8 cellular contexts compared by ENCODE assay signal in the genomic region with DNA sequence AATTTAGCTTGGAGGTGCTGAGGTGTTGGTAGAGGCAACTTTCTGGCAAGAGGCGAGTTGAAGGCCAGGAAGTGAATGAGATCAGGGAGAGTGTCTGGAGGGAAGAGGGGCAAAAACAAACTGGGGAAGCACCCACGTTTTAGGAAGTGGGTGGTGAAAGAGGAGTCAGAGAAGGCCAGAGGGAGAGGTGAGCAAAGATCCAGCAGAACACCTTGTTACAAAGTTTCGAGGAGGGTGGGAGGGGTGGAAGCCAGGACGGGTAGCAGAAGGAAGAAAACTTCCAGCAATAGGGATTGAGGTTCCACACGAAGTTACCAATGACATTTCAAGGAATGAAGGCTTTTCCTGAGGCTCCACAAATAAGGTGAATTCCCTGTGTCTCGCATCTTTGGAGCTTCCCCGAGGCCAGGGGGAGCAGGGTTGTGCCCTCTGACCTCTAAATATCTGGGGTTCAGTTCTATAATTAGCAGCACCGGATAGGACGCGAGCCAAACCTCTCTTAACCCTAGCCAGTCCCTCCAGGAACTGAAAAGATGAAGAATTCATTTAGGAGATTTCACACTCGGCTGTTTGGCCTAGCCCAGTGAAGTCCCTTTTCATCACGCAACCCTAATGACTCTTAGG. TPM values are rescaled to one million over a fixed set of nuclear protein-coding genes. Genes with fewer than 3 reads are reported as not detected.
DNase-seq lines count a peak whose midpoint lies in the region; ATAC-seq and TF ChIP-seq lines count a peak whose summit lies in the region.

No MANE protein-coding gene starts in this region.

- peak overlapping the region; percentile 34 for H3K27ac ChIP-seq in foreskin keratinocyte

- H3K4me3 Mint-ChIP-seq in T-helper 1 cell treated with Interleukin-12 subunit alpha and Interleukin-12 subunit beta and Interleukin-4 antibody, amounts not matched to agents 30 μg/mL and 1 μg/mL, for 36 hours, result peak overlapping the region; percentile 71

- H3K27me3 Mint-ChIP-seq in T-helper 1 cell treated with Interleukin-12 subunit alpha and Interleukin-12 subunit beta and Interleukin-4 antibody, amounts not matched to agents 30 μg/mL and 1 μg/mL, for 36 hours (ENCODE audit: low read depth), result no peaks in the 10 kb centered on the region

- no peaks in the 10 kb centered on the region for H3K27me3 ChIP-seq in foreskin keratinocyte

- peaks cover 7% of the 10 kb centered on the region for H3K4me1 ChIP-seq in foreskin keratinocyte

- no peaks in the 10 kb centered on the region for H3K9me3 Mint-ChIP-seq in T-helper 1 cell treated with Interleukin-12 subunit alpha and Interleukin-12 subunit beta and Interleukin-4 antibody, amounts not matched to agents 30 μg/mL and 1 μg/mL, for 36 hours

- no peak for TF ChIP-seq CTCF in foreskin keratinocyte (conservative IDR thresholded peaks at IDR 0.05)

- H3K27ac Mint-ChIP-seq in T-helper 1 cell treated with Interleukin-12 subunit alpha and Interleukin-12 subunit beta and Interleukin-4 antibody, amounts not matched to agents 30 μg/mL and 1 μg/mL, for 36 hours, result peak overlapping the region; percentile 90

- peaks cover 7% of the 10 kb centered on the region for H3K36me3 Mint-ChIP-seq in T-helper 1 cell treated with Interleukin-12 subunit alpha and Interleukin-12 subunit beta and Interleukin-4 antibody, amounts not matched to agents 30 μg/mL and 1 μg/mL, for 36 hours (ENCODE audit: low read depth)

- H3K4me1 Mint-ChIP-seq in T-helper 1 cell treated with Interleukin-12 subunit alpha and Interleukin-12 subunit beta and Interleukin-4 antibody, amounts not matched to agents 30 μg/mL and 1 μg/mL, for 36 hours (ENCODE audit: low read depth), result peaks cover 36% of the 10 kb centered on the region

- peak; percentile 7 for ATAC-seq in foreskin keratinocyte
- no peak for ATAC-seq in stimulated activated naive CD8-positive, alpha-beta T cell treated with anti-CD3 and anti-CD28 coated beads, Interleukin-15, Interleukin-2, amounts not matched to agents 100 U/mL and 50 U/mL, for 24 hours

- DNase-seq in SIG-M5 treated with dmso at 0.1 percent for 504 hours (lab: John Stamatoyannopoulos, UW; ENCODE audit: unreplicated experiment), result peak; percentile 22
- no peak for DNase-seq in SIG-M5 (lab: John Stamatoyannopoulos, UW)
- DNase-seq in foreskin keratinocyte, result no peak
- peak; percentile 22 for DNase-seq in stimulated activated naive CD8-positive, alpha-beta T cell treated with anti-CD3 and anti-CD28 coated beads, Interleukin-15, Interleukin-2, amounts not matched to agents 100 U/mL and 50 U/mL, for 24 hours
- no peak for DNase-seq in foreskin melanocyte
- DNase-seq in ecto neural progenitor cell (ENCODE audit: low spot score), result no peak
- no peak for DNase-seq in iPS-NIHi7 (ENCODE audit: extremely low spot score)

RNA-seq across cellular contexts. Expression of a gene that starts 0.6 kb away (rescaled TPM):
- 13.0 and 15.6 TPM in 2 replicates for total RNA-seq in foreskin keratinocyte
- 10.3 and 10.8 TPM in 2 replicates for polyA plus RNA-seq in foreskin keratinocyte

RNA-seq across cellular contexts. Expression of a gene that starts 22.8 kb away (rescaled TPM):
- total RNA-seq in foreskin keratinocyte, result 276 and 285 TPM in 2 replicates
- polyA plus RNA-seq in foreskin keratinocyte, result 460 and 472 TPM in 2 replicates

RNA-seq across cellular contexts. Expression of a gene that starts 25.9 kb away (rescaled TPM):
- total RNA-seq in foreskin keratinocyte, result 94.8 and 111 TPM in 2 replicates
- 116 and 137 TPM in 2 replicates for polyA plus RNA-seq in foreskin keratinocyte

Comparison
In these comparisons a context has a peak if more than half of its experiments do, and no peak if none do; other contexts are left out.
1. DNase-seq: peak in SIG-M5 treated with dmso at 0.1 percent for 504 hours (single experiment) and stimulated activated naive CD8-positive, alpha-beta T cell treated with anti-CD3 and anti-CD28 coated beads, Interleukin-15, Interleukin-2, amounts not matched to agents 100 U/mL and 50 U/mL, for 24 hours (single experiment); none in SIG-M5 (single experiment), foreskin keratinocyte (0 of 2), foreskin melanocyte (single experiment), ecto neural progenitor cell (single experiment) and iPS-NIHi7 (single experiment).